Comparison of ENCODE assay signal across 12 cellular contexts in the genomic region with DNA sequence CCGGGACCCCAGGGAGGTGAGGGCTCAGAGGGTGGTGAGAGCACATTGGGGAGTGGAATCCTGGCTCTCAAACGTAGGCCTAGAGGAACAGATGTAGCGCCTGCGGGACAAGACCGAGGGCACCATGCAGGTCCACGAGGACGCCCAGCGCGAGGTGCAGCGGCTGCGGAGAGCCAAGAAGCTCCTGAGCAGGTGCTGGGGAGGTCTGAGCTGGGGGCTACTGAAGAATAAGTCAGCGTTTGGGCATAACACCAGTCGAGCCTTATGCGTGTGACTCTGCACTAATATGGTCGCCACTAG. TPM values are rescaled to one million over a fixed set of nuclear protein-coding genes. Genes with fewer than 3 reads are reported as not detected.
DNase-seq lines count a peak whose midpoint lies in the region; TF ChIP-seq lines count a peak whose summit lies in the region.
"Had no signal": no experiment of that assay in that cellular context is flagged by ENCODE, and none has a peak within 500 bp of the region (broad histone marks: within the 10 kb centered on the region; RNA-seq: fewer than 3 reads in every experiment).

No MANE protein-coding gene starts in this region.

- no TSS peak for BruUV-seq in A673 (replicated peaks; lab: Mats Ljungman, UMichigan)

- no peaks in the 10 kb centered on the region for H3K9me3 Mint-ChIP-seq in mesothelial cell of epicardium

- no peaks in the 10 kb centered on the region for H3K36me3 ChIP-seq in A673 (ENCODE audit: insufficient read depth, low read length, poor library complexity, severe bottlenecking)
- no peaks in the 10 kb centered on the region for H3K36me3 ChIP-seq in GM23248 (ENCODE audit: low read depth)
- H3K36me3 ChIP-seq in spleen = no peaks in the 10 kb centered on the region
- H3K36me3 ChIP-seq: adrenal gland, BLaER1, colonic mucosa had no signal

- CTCF ChIA-PET in A673 (lab: Charles Lee) = no interaction called here

- in situ Hi-C loops in GM23248 (cut with MboI) = no loop called here

- intact Hi-C loops in A673 (cut with micrococcal nuclease; ENCODE audit: unreplicated experiment) = no loop called here
- intact Hi-C loops in spleen (cut with DNase I; ENCODE audit: low total_unique reads) = no loop called here

- no peak overlapping the region for H3K27ac Mint-ChIP-seq in mesothelial cell of epicardium

- DNase-seq in A673 (ENCODE audit: low spot score) (no peak), GM23248 (no peak), ecto neural progenitor cell (ENCODE audit: low spot score) (peak; percentile 63), mesothelial cell of epicardium (ENCODE audit: low spot score in 2 of 2, unreplicated experiment in 2 of 2) (no peak), NCI-H345 treated with DMSO at 0.1 percent for 48 hours (lab: John Stamatoyannopoulos, UW; ENCODE audit: unreplicated experiment) (no peak), NCI-H446 (lab: John Stamatoyannopoulos, UW) (no peak), spleen (no peak), NCI-H345 (lab: John Stamatoyannopoulos, UW) (no peak)
- DNase-seq: stimulated activated naive CD4-positive, alpha-beta T cell had no signal

- H3K9me3 ChIP-seq in A673 (ENCODE audit: low read depth, low read length, poor library complexity, severe bottlenecking) = no peaks in the 10 kb centered on the region
- no peaks in the 10 kb centered on the region for H3K9me3 ChIP-seq in GM23248 (ENCODE audit: low read depth)
- H3K9me3 ChIP-seq in spleen = no peaks in the 10 kb centered on the region
- H3K9me3 ChIP-seq: adrenal gland, BLaER1, colonic mucosa had no signal

- no peak overlapping the region for H3K4me2 ChIP-seq in GM23248 (ENCODE audit: unreplicated experiment)
- H3K4me2 ChIP-seq: BLaER1 had no signal

- no peaks in the 10 kb centered on the region for H3F3A ChIP-seq in GM23248 (ENCODE audit: insufficient read depth)

- peaks cover 14% of the 10 kb centered on the region for H3K79me2 ChIP-seq in GM23248 (ENCODE audit: insufficient read depth)

- no peak for TF ChIP-seq POLR2A in spleen (IDR thresholded peaks at IDR 0.05)

- no peaks in the 10 kb centered on the region for H4K20me1 ChIP-seq in GM23248 (ENCODE audit: insufficient read depth)

- H3K4me3 Mint-ChIP-seq in mesothelial cell of epicardium = peak overlapping the region; percentile 71

- H3K27ac ChIP-seq in A673 (ENCODE audit: low read depth, low read length, poor library complexity, severe bottlenecking) = no peak overlapping the region
- no peak overlapping the region for H3K27ac ChIP-seq in GM23248
- no peak overlapping the region for H3K27ac ChIP-seq in spleen
- H3K27ac ChIP-seq: adrenal gland, BLaER1, colonic mucosa had no signal

- peaks cover 5% of the 10 kb centered on the region for H3K27me3 Mint-ChIP-seq in mesothelial cell of epicardium (ENCODE audit: low read depth)

- H3K4me1 Mint-ChIP-seq in mesothelial cell of epicardium = peaks cover 14% of the 10 kb centered on the region

- H3K9me2 ChIP-seq in GM23248 (ENCODE audit: insufficient read depth) = no peaks in the 10 kb centered on the region

- H3K27me3 ChIP-seq in A673 (replicated peaks; ENCODE audit: insufficient read depth, low read depth, low read length, poor library complexity) (no peaks in the 10 kb centered on the region), GM23248 (replicated peaks; ENCODE audit: insufficient read depth) (no peaks in the 10 kb centered on the region), spleen (replicated peaks in 1 of 7) (peaks cover 0 to 35% (median 11%) of the 10 kb centered on the region in 7 donors)
- H3K27me3 ChIP-seq: adrenal gland, colonic mucosa had no signal

- no peak for TF ChIP-seq CTCF in A673 (conservative IDR thresholded peaks at IDR 0.05; ENCODE audit: low read depth, low read length)
- no peak for TF ChIP-seq CTCF in mesothelial cell of epicardium (IDR thresholded peaks at IDR 0.05; ENCODE audit: unreplicated experiment)
- no peak for TF ChIP-seq CTCF in spleen (IDR thresholded peaks at IDR 0.05 in 8 of 11, conservative IDR thresholded peaks at IDR 0.05 in 3 of 11)

- 72 to 87% methylated on average over 12 to 15 of the region's 15 CpGs for WGBS in GM23248 (ENCODE audit: low coverage in 1 of 2, low lambda C conversion rate in 2 of 2, missing lambda C conversion rate in 2 of 2), 2 experiments
- WGBS in spleen, 5 donors = 60 to 74% (median 68%) methylated on average over 15 of the region's 15 CpGs

- peak overlapping the region; percentile 40 for H3K4me3 ChIP-seq in A673 (ENCODE audit: low read depth, low read length, poor library complexity, severe bottlenecking)
- no peak overlapping the region for H3K4me3 ChIP-seq in GM23248
- peak overlapping the region in 1 of 8 donors; percentile 60 for H3K4me3 ChIP-seq in spleen
- H3K4me3 ChIP-seq: BLaER1 had no signal

- peak overlapping the region; percentile 60; the same call in 1 of the 2 replicates for H2AFZ ChIP-seq in GM23248

- H3K4me1 ChIP-seq in A673 (ENCODE audit: insufficient read depth, low read length, poor library complexity, severe bottlenecking) = peaks cover 9% of the 10 kb centered on the region
- H3K4me1 ChIP-seq in GM23248 (ENCODE audit: insufficient read depth) = 0 out of 2 replicates have a peak, but pooled peaks cover 4% of the 10 kb centered on the region
- peaks cover 6 to 30% (median 19%) of the 10 kb centered on the region in 6 donors for H3K4me1 ChIP-seq in spleen
- H3K4me1 ChIP-seq: colonic mucosa had no signal

- H3K9ac ChIP-seq in GM23248 = no peak overlapping the region
- H3K9ac ChIP-seq: BLaER1 had no signal

- no peaks in the 10 kb centered on the region for H3K36me3 Mint-ChIP-seq in mesothelial cell of epicardium

- POLR2A ChIA-PET in A673 (lab: Charles Lee; ENCODE audit: low non-redundant PET) = interaction anchor here (0.6 to 0.7 kb wide), 2 partner anchors 224 to 921 kb away, joined by 4 to 5 read pairs; no protein-coding TSS in a partner anchor

RNA-seq across cellular contexts. Expression of a gene that starts 2.6 kb away (rescaled TPM):
- total RNA-seq in A673 (2021) (12.9 and 15.3 TPM in 2 replicates), mesothelial cell of epicardium (17.3 to 18.6 TPM (median 17.5 TPM) in 3 replicates), spleen (10 to 100 TPM in 3 of 7 donors, 1 to 10 TPM in 4; 4.5 to 18.6 (median 10.0) TPM)
- total RNA-seq in GM23248 (2014; rRNA removed; shearing (Covaris generic)) = 14.1 and 18.5 TPM in 2 replicates
- polyA plus RNA-seq in GM23248 (2016; fragmentation: Nextera tagmentation; extraction: Ambion mirVana) (7.5 and 8.9 TPM in 2 replicates), spleen (1 to 10 TPM in 2 of 3 donors, under 1 TPM in 1; 0.49 to 2.0 (median 1.3) TPM)
